In the genomic region with DNA sequence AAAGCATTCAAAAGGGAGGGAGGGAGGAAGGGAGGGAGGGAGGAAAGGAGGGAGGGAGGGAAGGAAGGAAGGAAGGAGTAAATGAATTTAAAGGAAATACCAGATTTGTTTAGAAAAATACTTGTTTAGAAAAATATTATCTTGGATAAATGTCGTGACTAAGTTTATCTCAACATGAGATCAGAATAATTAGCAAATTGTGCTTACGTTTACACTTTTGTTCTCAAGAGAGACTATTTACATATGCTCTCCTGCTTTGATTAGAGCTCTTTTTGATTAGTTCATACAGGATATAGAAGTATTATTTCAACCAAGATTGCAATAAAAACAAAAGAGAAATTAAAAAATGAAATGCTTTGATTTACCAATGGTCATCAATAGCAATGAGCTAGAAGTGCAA, we compare ENCODE assay signal across 3 cellular contexts.
TF ChIP-seq lines count a peak whose summit lies in the region.

No MANE protein-coding gene starts in this region.

TF ChIP-seq in HepG2, 621 proteins besides CTCF, POLR2A, EP300 and RAD21:
- TF ChIP-seq SKI (IDR thresholded peaks at IDR 0.05; ENCODE audit: partially characterized antibody) (no peak), ZNF570 (CRISPR knock-in tag; IDR thresholded peaks at IDR 0.05; ENCODE audit: borderline replicate concordance) (no peak), TBL1XR1 (IDR thresholded peaks at IDR 0.05; ENCODE audit: borderline replicate concordance, low read length, partially characterized antibody) (no peak), MAFK (conservative IDR thresholded peaks at IDR 0.05 in 1 of 2, IDR thresholded peaks at IDR 0.05 in 1 of 2; ENCODE audit: low read length in 2 of 2) (peak in 1 of 2 experiments; percentile 60; a peak in 2 of 4 replicates), MEIS1 (CRISPR knock-in tag; IDR thresholded peaks at IDR 0.05; ENCODE audit: borderline replicate concordance) (no peak), MAFF (IDR thresholded peaks at IDR 0.05; ENCODE audit: low read depth, low read length) (peak; percentile 32; the same call in 1 of the 2 replicates), ZSCAN30 (CRISPR knock-in tag; IDR thresholded peaks at IDR 0.05) (no peak)
- TF ChIP-seq, protein P1, sequence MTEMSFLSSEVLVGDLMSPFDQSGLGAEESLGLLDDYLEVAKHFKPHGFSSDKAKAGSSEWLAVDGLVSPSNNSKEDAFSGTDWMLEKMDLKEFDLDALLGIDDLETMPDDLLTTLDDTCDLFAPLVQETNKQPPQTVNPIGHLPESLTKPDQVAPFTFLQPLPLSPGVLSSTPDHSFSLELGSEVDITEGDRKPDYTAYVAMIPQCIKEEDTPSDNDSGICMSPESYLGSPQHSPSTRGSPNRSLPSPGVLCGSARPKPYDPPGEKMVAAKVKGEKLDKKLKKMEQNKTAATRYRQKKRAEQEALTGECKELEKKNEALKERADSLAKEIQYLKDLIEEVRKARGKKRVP (CRISPR knock-in tag; IDR thresholded peaks at IDR 0.05) = no peak

TF ChIP-seq in IMR-90, 13 proteins besides CTCF, POLR2A, EP300 and RAD21:
- TF ChIP-seq CEBPB (IDR thresholded peaks at IDR 0.05; ENCODE audit: low read depth, low read length) (no peak), MAFK (IDR thresholded peaks at IDR 0.05; ENCODE audit: low read depth, low read length) (peak; percentile 52; the same call in 1 of the 2 replicates), RFX5 (IDR thresholded peaks at IDR 0.05; ENCODE audit: low read depth, low read length) (no peak), NFE2L2 (IDR thresholded peaks at IDR 0.05; ENCODE audit: low read depth, low read length) (no peak)
- TF ChIP-seq, protein P2, sequence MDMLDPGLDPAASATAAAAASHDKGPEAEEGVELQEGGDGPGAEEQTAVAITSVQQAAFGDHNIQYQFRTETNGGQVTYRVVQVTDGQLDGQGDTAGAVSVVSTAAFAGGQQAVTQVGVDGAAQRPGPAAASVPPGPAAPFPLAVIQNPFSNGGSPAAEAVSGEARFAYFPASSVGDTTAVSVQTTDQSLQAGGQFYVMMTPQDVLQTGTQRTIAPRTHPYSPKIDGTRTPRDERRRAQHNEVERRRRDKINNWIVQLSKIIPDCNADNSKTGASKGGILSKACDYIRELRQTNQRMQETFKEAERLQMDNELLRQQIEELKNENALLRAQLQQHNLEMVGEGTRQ (IDR thresholded peaks at IDR 0.05; ENCODE audit: low read depth, low read length) = no peak

TF ChIP-seq in K562, 482 proteins besides CTCF, POLR2A, EP300 and RAD21:
- TF ChIP-seq MAFF (IDR thresholded peaks at IDR 0.05; ENCODE audit: low read length) (peak; percentile 45), SMC3 (conservative IDR thresholded peaks at IDR 0.05; ENCODE audit: insufficient read depth, low read depth, low read length) (no peak), ZNF316 (IDR thresholded peaks at IDR 0.05) (peak; percentile 43; the same call in 1 of the 2 replicates), EP400 (IDR thresholded peaks at IDR 0.05) (no peak), TAL1 (IDR thresholded peaks at IDR 0.05) (no peak), MAFK (IDR thresholded peaks at IDR 0.05; ENCODE audit: low read length) (0 out of 2 replicates have a peak, but pooled peaks have one; percentile 15)
- TF ChIP-seq, protein P3, sequence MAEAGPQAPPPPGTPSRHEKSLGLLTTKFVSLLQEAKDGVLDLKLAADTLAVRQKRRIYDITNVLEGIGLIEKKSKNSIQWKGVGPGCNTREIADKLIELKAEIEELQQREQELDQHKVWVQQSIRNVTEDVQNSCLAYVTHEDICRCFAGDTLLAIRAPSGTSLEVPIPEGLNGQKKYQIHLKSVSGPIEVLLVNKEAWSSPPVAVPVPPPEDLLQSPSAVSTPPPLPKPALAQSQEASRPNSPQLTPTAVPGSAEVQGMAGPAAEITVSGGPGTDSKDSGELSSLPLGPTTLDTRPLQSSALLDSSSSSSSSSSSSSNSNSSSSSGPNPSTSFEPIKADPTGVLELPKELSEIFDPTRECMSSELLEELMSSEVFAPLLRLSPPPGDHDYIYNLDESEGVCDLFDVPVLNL (CRISPR knock-in tag; IDR thresholded peaks at IDR 0.05; ENCODE audit: low read depth) = no peak
